17 cellular contexts compared by ENCODE assay signal in genomic region chr3:194130211-194130610, GRCh38. TPM values are rescaled to one million over a fixed set of nuclear protein-coding genes. Genes with fewer than 3 reads are reported as not detected.
A peak's percentile ranks its signal among the peaks of the same experiment; 100 is the strongest.
DNase-seq lines count a peak whose midpoint lies in the region; ATAC-seq and TF ChIP-seq lines count a peak whose summit lies in the region.
"Had no signal": no experiment of that assay in that cellular context is flagged by ENCODE, and none has a peak within 500 bp of the region (broad histone marks: within the 10 kb centered on the region; RNA-seq: fewer than 3 reads in every experiment).

No MANE protein-coding gene starts in this region.

- H3K36me3 ChIP-seq in colonic mucosa (no peaks in the 10 kb centered on the region), muscle layer of duodenum (ENCODE audit: control insufficient read depth in 1 of 2, insufficient read depth in 2 of 2, low read length in 2 of 2) (peaks cover 0 to 2% of the 10 kb centered on the region in 2 donors)
- H3K36me3 ChIP-seq: adrenal gland, right atrium auricular region, tibial nerve had no signal

- TF ChIP-seq CTCF in colonic mucosa (IDR thresholded peaks at IDR 0.05), result no peak

- H3K27ac ChIP-seq in colonic mucosa, result peak overlapping the region; percentile 80
- H3K27ac ChIP-seq in muscle layer of duodenum (ENCODE audit: low read length), result peak overlapping the region; percentile 60
- H3K27ac ChIP-seq: right atrium auricular region had no signal

- H3K4me1 ChIP-seq in colonic mucosa (peaks cover 6% of the 10 kb centered on the region), muscle layer of duodenum (ENCODE audit: control insufficient read depth in 1 of 2, insufficient read depth in 2 of 2, low read length in 2 of 2) (peaks cover 12 to 22% of the 10 kb centered on the region in 2 donors)

- peak; percentile 29 for DNase-seq in NCI-H82 (lab: John Stamatoyannopoulos, UW)
- DNase-seq in NCI-H82 treated with DMSO at 0.1 percent for 48 hours (lab: John Stamatoyannopoulos, UW; ENCODE audit: unreplicated experiment), result no peak
- no peak for DNase-seq in colonic mucosa
- no peak for DNase-seq in activated T-cell treated with anti-CD3 and anti-CD28 coated beads, Interleukin-2, amount 50 U/mL, for 48 hours
- no peak for DNase-seq in activated T-cell treated with anti-CD3 and anti-CD28 coated beads for 4 hours
- DNase-seq: activated CD4-positive, alpha-beta T cell treated with anti-CD3 and anti-CD28 coated beads for 36 hours; activated CD8-positive, alpha-beta memory T cell treated with anti-CD3 and anti-CD28 coated beads, Interleukin-2, amount 10 ng/mL, durations not matched to agents 7 days and 5 days; effector memory CD8-positive, alpha-beta T cell; NCI-H1048; RPMI8226; stimulated activated naive CD4-positive, alpha-beta T cell had no signal

- H3K9me3 ChIP-seq in colonic mucosa, result no peaks in the 10 kb centered on the region
- H3K9me3 ChIP-seq in muscle layer of duodenum (ENCODE audit: control insufficient read depth in 1 of 2, low read length in 2 of 2), result no peaks in the 10 kb centered on the region
- H3K9me3 ChIP-seq: adrenal gland, right atrium auricular region, tibial nerve had no signal

- H3K4me3 ChIP-seq in colonic mucosa, result peak overlapping the region; percentile 28
- H3K4me3 ChIP-seq in muscle layer of duodenum (ENCODE audit: low read depth in 1 of 2, low read length in 2 of 2), result peak overlapping the region in 1 of 2 donors; percentile 42
- H3K4me3 ChIP-seq: adrenal gland, right atrium auricular region, tibial nerve had no signal

- peak overlapping the region in 1 of 2 donors; percentile 77 for H3K9ac ChIP-seq in colonic mucosa (ENCODE audit: low read depth in 2 of 2, low read length in 2 of 2)

- H3K27me3 ChIP-seq in colonic mucosa (no peaks in the 10 kb centered on the region), muscle layer of duodenum (ENCODE audit: low read depth, low read length) (no peaks in the 10 kb centered on the region)
- H3K27me3 ChIP-seq: adrenal gland, right atrium auricular region, tibial nerve had no signal

- ATAC-seq in GM18868 (IDR thresholded peaks at IDR 0.05; ENCODE audit: unreplicated experiment) (no peak), GM21529 (IDR thresholded peaks at IDR 0.05; ENCODE audit: unreplicated experiment) (no peak)
- ATAC-seq: activated CD4-positive, alpha-beta T cell treated with anti-CD3 and anti-CD28 coated beads for 36 hours; activated CD8-positive, alpha-beta memory T cell treated with anti-CD3 and anti-CD28 coated beads, Interleukin-2, amount 10 ng/mL, durations not matched to agents 7 days and 5 days; effector memory CD8-positive, alpha-beta T cell had no signal

- intact Hi-C loops in colonic mucosa (cut with DNase I), result loop anchor here (10.0 kb wide), 3 partner anchors 55 to 245 kb away; no protein-coding TSS in a partner anchor

RNA-seq across cellular contexts. Expression of gene HES1, which starts 5.7 kb away (rescaled TPM):
- 100 to 1,000 TPM; 102 TPM for total RNA-seq in colonic mucosa
